8 cellular contexts compared by ENCODE assay signal in genomic region chr10:17200035-17200884, GRCh38. TPM values are rescaled to one million over a fixed set of nuclear protein-coding genes. Genes with fewer than 3 reads are reported as not detected.
A peak's percentile ranks its signal among the peaks of the same experiment; 100 is the strongest.
DNase-seq lines count a peak whose midpoint lies in the region; ATAC-seq and TF ChIP-seq lines count a peak whose summit lies in the region.

No MANE protein-coding gene starts in this region.

- ATAC-seq in naive B cell (ENCODE audit: low read depth in 2 of 2) (peak; percentile 34 to 36), GM21529 (IDR thresholded peaks at IDR 0.05; ENCODE audit: unreplicated experiment) (no peak)

- in situ Hi-C loops in GM13976 (cut with MboI; ENCODE audit: low sequenced_read_pairs, unreplicated experiment), result no loop called here

- no peaks in the 10 kb centered on the region for H3K27me3 Mint-ChIP-seq in naive B cell

- DNase-seq in GM13976 (ENCODE audit: low spot score) (peak; percentile 15), NOMO-1 treated with dmso at 0.1 percent for 144 hours (lab: John Stamatoyannopoulos, UW; ENCODE audit: unreplicated experiment) (peak; percentile 27), choroid plexus epithelial cell (ENCODE audit: low read depth) (peak; percentile 36), naive B cell (peak; percentile 20), KG1 (lab: John Stamatoyannopoulos, UW) (no peak)
- no peak for DNase-seq in stimulated activated CD8-positive, alpha-beta memory T cell treated with anti-CD3 and anti-CD28 coated beads, Interleukin-4, amount 100 ng/mL, for 48 hours
- DNase-seq in stimulated activated CD4-positive, alpha-beta T cell treated with anti-CD3 and anti-CD28 coated beads, Interleukin-4, amount 100 ng/mL, for 4 hours, result no peak

- H3K4me3 Mint-ChIP-seq in naive B cell, result peak overlapping the region; percentile 91 to 97 (median 95)

- TF ChIP-seq CTCF in GM13976 (IDR thresholded peaks at IDR 0.05; ENCODE audit: borderline replicate concordance, control extremely low read depth, extremely low read depth, insufficient read depth, missing control alignments) (no peak), choroid plexus epithelial cell (conservative IDR thresholded peaks at IDR 0.05; ENCODE audit: low read depth, low read length) (no peak)

- H3K4me3 ChIP-seq in choroid plexus epithelial cell (ENCODE audit: low read depth, low read length), result peak overlapping the region; percentile 76

- H3K27ac Mint-ChIP-seq in naive B cell, result peak overlapping the region; percentile 92 to 98 (median 96)

- H3K4me1 Mint-ChIP-seq in naive B cell, result peaks cover 21 to 28% (median 27%) of the 10 kb centered on the region in 3 donors

- H3K36me3 Mint-ChIP-seq in naive B cell, result no peaks in the 10 kb centered on the region

- H3K9me3 Mint-ChIP-seq in naive B cell, result no peaks in the 10 kb centered on the region

RNA-seq across cellular contexts. Expression of gene TRDMT1, which starts 1.2 kb away (rescaled TPM):
- polyA plus RNA-seq in naive B cell (ENCODE audit: low read depth in 6 of 6), result 10 to 100 TPM in 3 of 6 donors, 1 to 10 TPM in 3; 6.9 to 15.5 (median 9.6) TPM

RNA-seq across cellular contexts. Expression of gene VIM, which starts 27.8 kb away (rescaled TPM):
- 100 to 1,000 TPM in 5 of 6 donors, 10 to 100 TPM in 1; 41.1 to 171 (median 131) TPM for polyA plus RNA-seq in naive B cell (ENCODE audit: low read depth in 6 of 6)

Comparison
In these comparisons a context has a peak if more than half of its experiments do, and no peak if none do; other contexts are left out.
1. DNase-seq: peak in GM13976 (single experiment), NOMO-1 treated with dmso at 0.1 percent for 144 hours (single experiment), choroid plexus epithelial cell (single experiment) and naive B cell (single experiment); none in stimulated activated CD8-positive, alpha-beta memory T cell treated with anti-CD3 and anti-CD28 coated beads, Interleukin-4, amount 100 ng/mL, for 48 hours (single experiment), KG1 (single experiment) and stimulated activated CD4-positive, alpha-beta T cell treated with anti-CD3 and anti-CD28 coated beads, Interleukin-4, amount 100 ng/mL, for 4 hours (0 of 2).